In the genomic region with DNA sequence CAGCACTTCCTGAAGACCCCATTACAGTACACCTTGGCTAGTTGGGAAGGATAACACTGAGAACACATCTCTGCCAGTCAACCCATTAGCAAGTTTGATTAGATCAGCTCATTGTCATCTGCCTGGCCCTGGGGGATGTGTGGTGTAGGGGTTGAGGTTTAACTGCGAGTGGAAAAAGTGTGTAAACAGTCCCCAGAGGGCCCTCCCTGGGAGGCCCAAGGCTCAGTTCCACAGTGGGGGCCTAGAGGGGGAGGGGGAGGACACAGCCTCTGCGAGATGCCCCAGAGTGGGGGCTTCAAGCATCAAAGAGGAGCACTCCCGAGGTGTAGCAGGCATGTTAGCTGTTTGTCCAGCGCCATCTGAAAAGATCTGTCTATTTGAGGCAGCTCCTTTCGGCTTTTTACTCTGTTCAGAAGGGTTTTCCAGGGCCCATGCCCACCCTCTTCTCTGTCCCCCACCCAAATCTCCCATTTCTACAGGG, we compare ENCODE assay signal across 1 cellular context.
TF ChIP-seq lines count a peak whose summit lies in the region.

No MANE protein-coding gene starts in this region.

TF ChIP-seq in K562, 482 proteins besides CTCF, POLR2A, EP300 and RAD21 (continues in another document):
- no peak for TF ChIP-seq CBX5 (IDR thresholded peaks at IDR 0.05; ENCODE audit: borderline replicate concordance, low read depth)
- TF ChIP-seq, protein P1, sequence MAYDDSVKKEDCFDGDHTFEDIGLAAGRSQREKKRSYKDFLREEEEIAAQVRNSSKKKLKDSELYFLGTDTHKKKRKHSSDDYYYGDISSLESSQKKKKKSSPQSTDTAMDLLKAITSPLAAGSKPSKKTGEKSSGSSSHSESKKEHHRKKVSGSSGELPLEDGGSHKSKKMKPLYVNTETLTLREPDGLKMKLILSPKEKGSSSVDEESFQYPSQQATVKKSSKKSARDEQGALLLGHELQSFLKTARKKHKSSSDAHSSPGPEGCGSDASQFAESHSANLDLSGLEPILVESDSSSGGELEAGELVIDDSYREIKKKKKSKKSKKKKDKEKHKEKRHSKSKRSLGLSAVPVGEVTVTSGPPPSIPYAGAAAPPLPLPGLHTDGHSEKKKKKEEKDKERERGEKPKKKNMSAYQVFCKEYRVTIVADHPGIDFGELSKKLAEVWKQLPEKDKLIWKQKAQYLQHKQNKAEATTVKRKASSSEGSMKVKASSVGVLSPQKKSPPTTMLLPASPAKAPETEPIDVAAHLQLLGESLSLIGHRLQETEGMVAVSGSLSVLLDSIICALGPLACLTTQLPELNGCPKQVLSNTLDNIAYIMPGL (CRISPR knock-in tag; IDR thresholded peaks at IDR 0.05) = no peak
- TF ChIP-seq ZFX (CRISPR knock-in tag; IDR thresholded peaks at IDR 0.05) = peak; percentile 50; the same call in 1 of the 2 replicates
- TF ChIP-seq FOSL1 (tag; conservative IDR thresholded peaks at IDR 0.05) = peak; percentile 79
- no peak for TF ChIP-seq NCOA2 (IDR thresholded peaks at IDR 0.05; ENCODE audit: partially characterized antibody in 2 of 2)
- no peak for TF ChIP-seq CC2D1A (IDR thresholded peaks at IDR 0.05)
- no peak for TF ChIP-seq HDAC1 (IDR thresholded peaks at IDR 0.05)
- no peak for TF ChIP-seq SRF (CRISPR knock-in tag; IDR thresholded peaks at IDR 0.05)
- no peak for TF ChIP-seq MYC (IDR thresholded peaks at IDR 0.05; ENCODE audit: low read depth, low read length)
- TF ChIP-seq MYC (CRISPR knock-in tag; IDR thresholded peaks at IDR 0.05; ENCODE audit: borderline replicate concordance, low read depth) = no peak
- TF ChIP-seq SMARCE1 (IDR thresholded peaks at IDR 0.05) = peak; percentile 31; the same call in 1 of the 2 replicates
- no peak for TF ChIP-seq NUFIP1 (IDR thresholded peaks at IDR 0.05; ENCODE audit: partially characterized antibody)
- TF ChIP-seq, protein P2, sequence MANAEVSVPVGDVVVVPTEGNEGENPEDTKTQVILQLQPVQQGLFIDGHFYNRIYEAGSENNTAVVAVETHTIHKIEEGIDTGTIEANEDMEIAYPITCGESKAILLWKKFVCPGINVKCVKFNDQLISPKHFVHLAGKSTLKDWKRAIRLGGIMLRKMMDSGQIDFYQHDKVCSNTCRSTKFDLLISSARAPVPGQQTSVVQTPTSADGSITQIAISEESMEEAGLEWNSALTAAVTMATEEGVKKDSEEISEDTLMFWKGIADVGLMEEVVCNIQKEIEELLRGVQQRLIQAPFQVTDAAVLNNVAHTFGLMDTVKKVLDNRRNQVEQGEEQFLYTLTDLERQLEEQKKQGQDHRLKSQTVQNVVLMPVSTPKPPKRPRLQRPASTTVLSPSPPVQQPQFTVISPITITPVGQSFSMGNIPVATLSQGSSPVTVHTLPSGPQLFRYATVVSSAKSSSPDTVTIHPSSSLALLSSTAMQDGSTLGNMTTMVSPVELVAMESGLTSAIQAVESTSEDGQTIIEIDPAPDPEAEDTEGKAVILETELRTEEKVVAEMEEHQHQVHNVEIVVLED (CRISPR knock-in tag; IDR thresholded peaks at IDR 0.05) = no peak
- TF ChIP-seq GABPB1 (CRISPR knock-in tag; IDR thresholded peaks at IDR 0.05) = no peak
- no peak for TF ChIP-seq ZNF133 (CRISPR knock-in tag; IDR thresholded peaks at IDR 0.05)
- no peak for TF ChIP-seq ZNF121 (CRISPR knock-in tag; conservative IDR thresholded peaks at IDR 0.05)
- no peak for TF ChIP-seq ZNF561 (CRISPR knock-in tag; conservative IDR thresholded peaks at IDR 0.05)
- TF ChIP-seq, protein P3, sequence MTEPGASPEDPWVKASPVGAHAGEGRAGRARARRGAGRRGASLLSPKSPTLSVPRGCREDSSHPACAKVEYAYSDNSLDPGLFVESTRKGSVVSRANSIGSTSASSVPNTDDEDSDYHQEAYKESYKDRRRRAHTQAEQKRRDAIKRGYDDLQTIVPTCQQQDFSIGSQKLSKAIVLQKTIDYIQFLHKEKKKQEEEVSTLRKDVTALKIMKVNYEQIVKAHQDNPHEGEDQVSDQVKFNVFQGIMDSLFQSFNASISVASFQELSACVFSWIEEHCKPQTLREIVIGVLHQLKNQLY (CRISPR knock-in tag; conservative IDR thresholded peaks at IDR 0.05) = no peak
- TF ChIP-seq U2AF2 (optimal IDR thresholded peaks at IDR 0.05; ENCODE audit: low read depth, low read length) = no peak
- no peak for TF ChIP-seq GTF2A2 (tag; IDR thresholded peaks at IDR 0.05)
- TF ChIP-seq PHF20 (IDR thresholded peaks at IDR 0.05; ENCODE audit: partially characterized antibody) = no peak
- no peak for TF ChIP-seq C11orf30 (IDR thresholded peaks at IDR 0.05; ENCODE audit: low read depth)
- TF ChIP-seq POLR2B (IDR thresholded peaks at IDR 0.05; ENCODE audit: low read depth, partially characterized antibody) = no peak
- TF ChIP-seq RCOR1 (IDR thresholded peaks at IDR 0.05; ENCODE audit: borderline replicate concordance in 1 of 2, low read depth in 2 of 2, low read length in 2 of 2) = peak in 1 of 2 experiments; percentile 23; a peak in 1 of 4 replicates
- TF ChIP-seq KDM5B (IDR thresholded peaks at IDR 0.05; ENCODE audit: insufficient replicate concordance, low read depth, low read length) = no peak
- TF ChIP-seq SMAD2 (IDR thresholded peaks at IDR 0.05; ENCODE audit: low read depth, low read length) = no peak
- TF ChIP-seq, protein P4, sequence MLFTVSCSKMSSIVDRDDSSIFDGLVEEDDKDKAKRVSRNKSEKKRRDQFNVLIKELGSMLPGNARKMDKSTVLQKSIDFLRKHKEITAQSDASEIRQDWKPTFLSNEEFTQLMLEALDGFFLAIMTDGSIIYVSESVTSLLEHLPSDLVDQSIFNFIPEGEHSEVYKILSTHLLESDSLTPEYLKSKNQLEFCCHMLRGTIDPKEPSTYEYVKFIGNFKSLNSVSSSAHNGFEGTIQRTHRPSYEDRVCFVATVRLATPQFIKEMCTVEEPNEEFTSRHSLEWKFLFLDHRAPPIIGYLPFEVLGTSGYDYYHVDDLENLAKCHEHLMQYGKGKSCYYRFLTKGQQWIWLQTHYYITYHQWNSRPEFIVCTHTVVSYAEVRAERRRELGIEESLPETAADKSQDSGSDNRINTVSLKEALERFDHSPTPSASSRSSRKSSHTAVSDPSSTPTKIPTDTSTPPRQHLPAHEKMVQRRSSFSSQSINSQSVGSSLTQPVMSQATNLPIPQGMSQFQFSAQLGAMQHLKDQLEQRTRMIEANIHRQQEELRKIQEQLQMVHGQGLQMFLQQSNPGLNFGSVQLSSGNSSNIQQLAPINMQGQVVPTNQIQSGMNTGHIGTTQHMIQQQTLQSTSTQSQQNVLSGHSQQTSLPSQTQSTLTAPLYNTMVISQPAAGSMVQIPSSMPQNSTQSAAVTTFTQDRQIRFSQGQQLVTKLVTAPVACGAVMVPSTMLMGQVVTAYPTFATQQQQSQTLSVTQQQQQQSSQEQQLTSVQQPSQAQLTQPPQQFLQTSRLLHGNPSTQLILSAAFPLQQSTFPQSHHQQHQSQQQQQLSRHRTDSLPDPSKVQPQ (CRISPR knock-in tag; IDR thresholded peaks at IDR 0.05; ENCODE audit: borderline replicate concordance) = no peak
- TF ChIP-seq ARNT (IDR thresholded peaks at IDR 0.05) = no peak
- TF ChIP-seq, protein P5, sequence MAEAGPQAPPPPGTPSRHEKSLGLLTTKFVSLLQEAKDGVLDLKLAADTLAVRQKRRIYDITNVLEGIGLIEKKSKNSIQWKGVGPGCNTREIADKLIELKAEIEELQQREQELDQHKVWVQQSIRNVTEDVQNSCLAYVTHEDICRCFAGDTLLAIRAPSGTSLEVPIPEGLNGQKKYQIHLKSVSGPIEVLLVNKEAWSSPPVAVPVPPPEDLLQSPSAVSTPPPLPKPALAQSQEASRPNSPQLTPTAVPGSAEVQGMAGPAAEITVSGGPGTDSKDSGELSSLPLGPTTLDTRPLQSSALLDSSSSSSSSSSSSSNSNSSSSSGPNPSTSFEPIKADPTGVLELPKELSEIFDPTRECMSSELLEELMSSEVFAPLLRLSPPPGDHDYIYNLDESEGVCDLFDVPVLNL (CRISPR knock-in tag; IDR thresholded peaks at IDR 0.05; ENCODE audit: low read depth) = no peak
- TF ChIP-seq, protein P6, sequence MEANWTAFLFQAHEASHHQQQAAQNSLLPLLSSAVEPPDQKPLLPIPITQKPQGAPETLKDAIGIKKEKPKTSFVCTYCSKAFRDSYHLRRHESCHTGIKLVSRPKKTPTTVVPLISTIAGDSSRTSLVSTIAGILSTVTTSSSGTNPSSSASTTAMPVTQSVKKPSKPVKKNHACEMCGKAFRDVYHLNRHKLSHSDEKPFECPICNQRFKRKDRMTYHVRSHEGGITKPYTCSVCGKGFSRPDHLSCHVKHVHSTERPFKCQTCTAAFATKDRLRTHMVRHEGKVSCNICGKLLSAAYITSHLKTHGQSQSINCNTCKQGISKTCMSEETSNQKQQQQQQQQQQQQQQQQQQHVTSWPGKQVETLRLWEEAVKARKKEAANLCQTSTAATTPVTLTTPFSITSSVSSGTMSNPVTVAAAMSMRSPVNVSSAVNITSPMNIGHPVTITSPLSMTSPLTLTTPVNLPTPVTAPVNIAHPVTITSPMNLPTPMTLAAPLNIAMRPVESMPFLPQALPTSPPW (CRISPR knock-in tag; IDR thresholded peaks at IDR 0.05) = peak; percentile 62
- TF ChIP-seq, protein P7, sequence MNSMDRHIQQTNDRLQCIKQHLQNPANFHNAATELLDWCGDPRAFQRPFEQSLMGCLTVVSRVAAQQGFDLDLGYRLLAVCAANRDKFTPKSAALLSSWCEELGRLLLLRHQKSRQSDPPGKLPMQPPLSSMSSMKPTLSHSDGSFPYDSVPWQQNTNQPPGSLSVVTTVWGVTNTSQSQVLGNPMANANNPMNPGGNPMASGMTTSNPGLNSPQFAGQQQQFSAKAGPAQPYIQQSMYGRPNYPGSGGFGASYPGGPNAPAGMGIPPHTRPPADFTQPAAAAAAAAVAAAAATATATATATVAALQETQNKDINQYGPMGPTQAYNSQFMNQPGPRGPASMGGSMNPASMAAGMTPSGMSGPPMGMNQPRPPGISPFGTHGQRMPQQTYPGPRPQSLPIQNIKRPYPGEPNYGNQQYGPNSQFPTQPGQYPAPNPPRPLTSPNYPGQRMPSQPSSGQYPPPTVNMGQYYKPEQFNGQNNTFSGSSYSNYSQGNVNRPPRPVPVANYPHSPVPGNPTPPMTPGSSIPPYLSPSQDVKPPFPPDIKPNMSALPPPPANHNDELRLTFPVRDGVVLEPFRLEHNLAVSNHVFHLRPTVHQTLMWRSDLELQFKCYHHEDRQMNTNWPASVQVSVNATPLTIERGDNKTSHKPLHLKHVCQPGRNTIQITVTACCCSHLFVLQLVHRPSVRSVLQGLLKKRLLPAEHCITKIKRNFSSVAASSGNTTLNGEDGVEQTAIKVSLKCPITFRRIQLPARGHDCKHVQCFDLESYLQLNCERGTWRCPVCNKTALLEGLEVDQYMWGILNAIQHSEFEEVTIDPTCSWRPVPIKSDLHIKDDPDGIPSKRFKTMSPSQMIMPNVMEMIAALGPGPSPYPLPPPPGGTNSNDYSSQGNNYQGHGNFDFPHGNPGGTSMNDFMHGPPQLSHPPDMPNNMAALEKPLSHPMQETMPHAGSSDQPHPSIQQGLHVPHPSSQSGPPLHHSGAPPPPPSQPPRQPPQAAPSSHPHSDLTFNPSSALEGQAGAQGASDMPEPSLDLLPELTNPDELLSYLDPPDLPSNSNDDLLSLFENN (IDR thresholded peaks at IDR 0.05; ENCODE audit: low read depth in 2 of 2, low read length in 2 of 2) = no peak
- no peak for TF ChIP-seq ZNF644 (tag; IDR thresholded peaks at IDR 0.05; ENCODE audit: low read depth)
- no peak for TF ChIP-seq ZNF717 (CRISPR knock-in tag; IDR thresholded peaks at IDR 0.05)
- TF ChIP-seq, protein P8, sequence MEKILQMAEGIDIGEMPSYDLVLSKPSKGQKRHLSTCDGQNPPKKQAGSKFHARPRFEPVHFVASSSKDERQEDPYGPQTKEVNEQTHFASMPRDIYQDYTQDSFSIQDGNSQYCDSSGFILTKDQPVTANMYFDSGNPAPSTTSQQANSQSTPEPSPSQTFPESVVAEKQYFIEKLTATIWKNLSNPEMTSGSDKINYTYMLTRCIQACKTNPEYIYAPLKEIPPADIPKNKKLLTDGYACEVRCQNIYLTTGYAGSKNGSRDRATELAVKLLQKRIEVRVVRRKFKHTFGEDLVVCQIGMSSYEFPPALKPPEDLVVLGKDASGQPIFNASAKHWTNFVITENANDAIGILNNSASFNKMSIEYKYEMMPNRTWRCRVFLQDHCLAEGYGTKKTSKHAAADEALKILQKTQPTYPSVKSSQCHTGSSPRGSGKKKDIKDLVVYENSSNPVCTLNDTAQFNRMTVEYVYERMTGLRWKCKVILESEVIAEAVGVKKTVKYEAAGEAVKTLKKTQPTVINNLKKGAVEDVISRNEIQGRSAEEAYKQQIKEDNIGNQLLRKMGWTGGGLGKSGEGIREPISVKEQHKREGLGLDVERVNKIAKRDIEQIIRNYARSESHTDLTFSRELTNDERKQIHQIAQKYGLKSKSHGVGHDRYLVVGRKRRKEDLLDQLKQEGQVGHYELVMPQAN (IDR thresholded peaks at IDR 0.05; ENCODE audit: borderline replicate concordance) = no peak
- TF ChIP-seq SAFB (IDR thresholded peaks at IDR 0.05; ENCODE audit: borderline replicate concordance, low read depth, low read length) = no peak
- TF ChIP-seq ZNF408 (CRISPR knock-in tag; IDR thresholded peaks at IDR 0.05; ENCODE audit: low read depth) = no peak
- 0 out of 2 replicates have a peak, but pooled peaks have one; percentile 11 for TF ChIP-seq NFRKB (IDR thresholded peaks at IDR 0.05; ENCODE audit: low read depth)
- peak; percentile 84 for TF ChIP-seq ZNF263 (CRISPR knock-in tag; IDR thresholded peaks at IDR 0.05; ENCODE audit: borderline replicate concordance)
- no peak for TF ChIP-seq TCF3 (CRISPR knock-in tag; IDR thresholded peaks at IDR 0.05)
- peak in 1 of 2 experiments; percentile 28; a peak in 1 of 4 replicates for TF ChIP-seq MAZ (CRISPR knock-in tag; conservative IDR thresholded peaks at IDR 0.05 in 1 of 2, IDR thresholded peaks at IDR 0.05 in 1 of 2)
- no peak for TF ChIP-seq ZNF41 (CRISPR knock-in tag; conservative IDR thresholded peaks at IDR 0.05)
- TF ChIP-seq GABPA (tag; conservative IDR thresholded peaks at IDR 0.05; ENCODE audit: low read depth) = peak; percentile 25; the same call in 1 of the 2 replicates
- no peak for TF ChIP-seq CBFA2T2 (conservative IDR thresholded peaks at IDR 0.05)
- TF ChIP-seq PHTF2 (CRISPR knock-in tag; IDR thresholded peaks at IDR 0.05) = no peak
- TF ChIP-seq, protein P9, sequence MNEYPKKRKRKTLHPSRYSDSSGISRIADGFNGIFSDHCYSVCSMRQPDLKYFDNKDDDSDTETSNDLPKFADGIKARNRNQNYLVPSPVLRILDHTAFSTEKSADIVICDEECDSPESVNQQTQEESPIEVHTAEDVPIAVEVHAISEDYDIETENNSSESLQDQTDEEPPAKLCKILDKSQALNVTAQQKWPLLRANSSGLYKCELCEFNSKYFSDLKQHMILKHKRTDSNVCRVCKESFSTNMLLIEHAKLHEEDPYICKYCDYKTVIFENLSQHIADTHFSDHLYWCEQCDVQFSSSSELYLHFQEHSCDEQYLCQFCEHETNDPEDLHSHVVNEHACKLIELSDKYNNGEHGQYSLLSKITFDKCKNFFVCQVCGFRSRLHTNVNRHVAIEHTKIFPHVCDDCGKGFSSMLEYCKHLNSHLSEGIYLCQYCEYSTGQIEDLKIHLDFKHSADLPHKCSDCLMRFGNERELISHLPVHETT (CRISPR knock-in tag; conservative IDR thresholded peaks at IDR 0.05 in 1 of 2, IDR thresholded peaks at IDR 0.05 in 1 of 2) = no peak
- no peak for TF ChIP-seq PTBP1 (IDR thresholded peaks at IDR 0.05; ENCODE audit: low read depth, low read length)
